In the genomic region with DNA sequence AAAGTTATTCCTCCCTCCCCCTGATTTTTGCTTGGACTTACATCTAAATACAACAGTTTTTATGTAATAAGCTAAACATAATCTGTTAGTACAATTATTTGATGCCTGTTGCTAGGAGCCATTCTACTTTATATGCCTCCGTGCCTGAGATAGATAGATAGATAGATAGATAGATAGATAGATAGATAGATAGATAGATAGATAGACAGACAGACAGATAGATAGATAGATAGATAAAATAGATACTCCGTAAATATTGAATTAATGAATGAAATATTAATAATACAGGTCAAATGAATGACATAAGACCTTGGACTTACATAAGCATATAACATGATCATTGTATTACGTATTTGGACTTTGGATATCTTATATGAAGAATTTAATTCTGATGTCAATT, we compare ENCODE assay signal across 7 cellular contexts. TPM values are rescaled to one million over a fixed set of nuclear protein-coding genes. Genes with fewer than 3 reads are reported as not detected.
"Had no signal": no experiment of that assay in that cellular context is flagged by ENCODE, and none has a peak within 500 bp of the region (broad histone marks: within the 10 kb centered on the region; RNA-seq: fewer than 3 reads in every experiment).

No MANE protein-coding gene starts in this region.

- ATAC-seq: GM23338 had no signal

- H3K4me3 ChIP-seq: GM23338 had no signal

- FAIRE-seq: H1, H54, HTR-8/SVneo had no signal

- H3K27ac Mint-ChIP-seq: GM23338 had no signal

- H3K4me3 Mint-ChIP-seq: GM23338, H9 had no signal

- DNase-seq: H9, HCEC 1CT, IMR-90 had no signal

- H2AFZ ChIP-seq: GM23338 had no signal

- H3K4me2 ChIP-seq: GM23338 had no signal

RNA-seq across cellular contexts. Expression of gene TUBAL3, which starts 30.7 kb away (rescaled TPM):
- total RNA-seq: GM23338, H1, H9, IMR-90 had no signal
- polyA plus RNA-seq: GM23338, IMR-90 had no signal
